ENCODE assay signal across 8 cellular contexts in genomic region chr17:7330099-7331015, GRCh38. TPM values are rescaled to one million over a fixed set of nuclear protein-coding genes. Genes with fewer than 3 reads are reported as not detected.
DNase-seq lines count a peak whose midpoint lies in the region; ATAC-seq and TF ChIP-seq lines count a peak whose summit lies in the region.

No MANE protein-coding gene starts in this region.

- H3K4me2 ChIP-seq in DOHH2 (ENCODE audit: low read length): peak overlapping the region; percentile 90
- peak overlapping the region; percentile 85 for H3K4me2 ChIP-seq in trophoblast cell (ENCODE audit: low read length)

- no peaks in the 10 kb centered on the region for H4K20me1 ChIP-seq in DOHH2 (ENCODE audit: control insufficient read depth, insufficient read depth, low read depth, low read length)

- peak overlapping the region; percentile 88 for H3K4me3 Mint-ChIP-seq in activated naive CD8-positive, alpha-beta T cell treated with anti-CD3 and anti-CD28 coated beads, Interleukin-2, amount 10 ng/mL, durations not matched to agents 7 days and 5 days

- H3K79me2 ChIP-seq in DOHH2 (ENCODE audit: control insufficient read depth, low read length) (peaks cover 29% of the 10 kb centered on the region), trophoblast cell (ENCODE audit: control insufficient read depth, insufficient read depth, low read length, poor library complexity) (peaks cover 4% of the 10 kb centered on the region)

- intact Hi-C loops in cardiac septum (cut with DNase I) (loop anchor here (2.0 kb wide), 1 partner anchor 16 kb away; no protein-coding TSS in a partner anchor), upper lobe of right lung (cut with DNase I) (no loop called here)

- TF ChIP-seq RAD21 in Ishikawa (IDR thresholded peaks at IDR 0.05; ENCODE audit: low read depth): no peak

- H2AK5ac ChIP-seq in trophoblast cell (ENCODE audit: low read length): peak overlapping the region; percentile 67

- no peak for TF ChIP-seq EP300 in Ishikawa (IDR thresholded peaks at IDR 0.05; ENCODE audit: borderline replicate concordance)

- H3K9me3 ChIP-seq in DOHH2 (ENCODE audit: control insufficient read depth, insufficient read depth, low read length): no peaks in the 10 kb centered on the region
- no peaks in the 10 kb centered on the region for H3K9me3 ChIP-seq in SK-N-MC (ENCODE audit: low read depth, low read length)
- no peaks in the 10 kb centered on the region for H3K9me3 ChIP-seq in trophoblast cell (ENCODE audit: insufficient read depth, low read depth, low read length)
- H3K9me3 ChIP-seq in upper lobe of right lung: no peaks in the 10 kb centered on the region

- H3K14ac ChIP-seq in trophoblast cell (ENCODE audit: low read length): peak overlapping the region; percentile 79

- WGBS in trophoblast cell (ENCODE audit: extremely low coverage, insufficient coverage, insufficient read length): no CpG with 5 or more reads among the region's 42 CpGs

- H3K9ac ChIP-seq in SK-N-MC (ENCODE audit: insufficient read length) (peak overlapping the region; percentile 82), trophoblast cell (ENCODE audit: low read length) (peak overlapping the region; percentile 28)

- H3K27me3 Mint-ChIP-seq in activated naive CD8-positive, alpha-beta T cell treated with anti-CD3 and anti-CD28 coated beads, Interleukin-2, amount 10 ng/mL, durations not matched to agents 7 days and 5 days: no peaks in the 10 kb centered on the region

- H4K91ac ChIP-seq in trophoblast cell (ENCODE audit: low read depth, low read length): peak overlapping the region; percentile 81

- POLR2A ChIA-PET in activated naive CD8-positive, alpha-beta T cell treated with anti-CD3 and anti-CD28 coated beads, Interleukin-2, amount 10 ng/mL, durations not matched to agents 7 days and 5 days (lab: Charles Lee): interaction anchor here (0.6 to 4.5 kb wide), 18 partner anchors 7 to 356 kb away, joined by 3 to 33 read pairs (median 4); partner anchors contain the start of genes ACAP1, GPS2, MPDU1 and PHF23

- H2BK5ac ChIP-seq in trophoblast cell (ENCODE audit: low read depth, low read length, poor library complexity): no peak overlapping the region

- DNase-seq in SK-N-MC (ENCODE audit: low read depth, low spot score): no peak
- peak; percentile 85 for DNase-seq in activated naive CD8-positive, alpha-beta T cell treated with anti-CD3 and anti-CD28 coated beads, Interleukin-2, amount 10 ng/mL, durations not matched to agents 7 days and 5 days
- DNase-seq in cardiac septum (ENCODE audit: low spot score): peak; percentile 93
- peak; percentile 53 to 72 for DNase-seq in trophoblast cell
- DNase-seq in upper lobe of right lung: peak; percentile 85

- H2BK12ac ChIP-seq in trophoblast cell (ENCODE audit: low read length): peak overlapping the region; percentile 1

- no peak overlapping the region for H3K23ac ChIP-seq in trophoblast cell (ENCODE audit: low read length)

- H3K9me3 Mint-ChIP-seq in activated naive CD8-positive, alpha-beta T cell treated with anti-CD3 and anti-CD28 coated beads, Interleukin-2, amount 10 ng/mL, durations not matched to agents 7 days and 5 days: no peaks in the 10 kb centered on the region

- H3K36me3 ChIP-seq in DOHH2 (ENCODE audit: control insufficient read depth, low read length) (peaks cover 19% of the 10 kb centered on the region), SK-N-MC (ENCODE audit: insufficient read depth, low read length) (peaks cover 4% of the 10 kb centered on the region; the same call in 1 of the 2 replicates), trophoblast cell (ENCODE audit: control insufficient read depth in 1 of 2, insufficient read depth in 2 of 2, low read length in 2 of 2) (peaks cover 12 to 18% of the 10 kb centered on the region in 2 experiments), upper lobe of right lung (no peaks in the 10 kb centered on the region)

- H3K4me1 Mint-ChIP-seq in activated naive CD8-positive, alpha-beta T cell treated with anti-CD3 and anti-CD28 coated beads, Interleukin-2, amount 10 ng/mL, durations not matched to agents 7 days and 5 days: peaks cover 28% of the 10 kb centered on the region

- no peak for TF ChIP-seq CTCF in DOHH2 (IDR thresholded peaks at IDR 0.05; ENCODE audit: low read depth, low read length, poor library complexity, severe bottlenecking)
- TF ChIP-seq CTCF in upper lobe of right lung (IDR thresholded peaks at IDR 0.05): no peak

- peak overlapping the region; percentile 28 for H2BK120ac ChIP-seq in trophoblast cell (ENCODE audit: insufficient read depth, low read length, poor library complexity)

- H3K27ac Mint-ChIP-seq in activated naive CD8-positive, alpha-beta T cell treated with anti-CD3 and anti-CD28 coated beads, Interleukin-2, amount 10 ng/mL, durations not matched to agents 7 days and 5 days: peak overlapping the region; percentile 93

- H3K18ac ChIP-seq in trophoblast cell (ENCODE audit: low read length): peak overlapping the region; percentile 58

- peak overlapping the region; percentile 47 for H3K4ac ChIP-seq in trophoblast cell (ENCODE audit: low read depth, low read length)

- H3K36me3 Mint-ChIP-seq in activated naive CD8-positive, alpha-beta T cell treated with anti-CD3 and anti-CD28 coated beads, Interleukin-2, amount 10 ng/mL, durations not matched to agents 7 days and 5 days: peaks cover 2% of the 10 kb centered on the region

- H3K4me1 ChIP-seq in DOHH2 (ENCODE audit: control insufficient read depth, low read length): peaks cover 62% of the 10 kb centered on the region
- H3K4me1 ChIP-seq in trophoblast cell (ENCODE audit: control insufficient read depth in 1 of 2, insufficient read depth in 2 of 2, low read length in 2 of 2): peaks cover 4 to 8% of the 10 kb centered on the region in 2 experiments
- H3K4me1 ChIP-seq in upper lobe of right lung: peaks cover 15% of the 10 kb centered on the region

- peak overlapping the region; percentile 81 for H4K8ac ChIP-seq in trophoblast cell (ENCODE audit: low read depth, low read length)

- H3K79me1 ChIP-seq in trophoblast cell (ENCODE audit: low read length): peaks cover 11% of the 10 kb centered on the region

- H3K27me3 ChIP-seq in DOHH2 (ENCODE audit: control insufficient read depth, low read length): no peaks in the 10 kb centered on the region
- H3K27me3 ChIP-seq in trophoblast cell (ENCODE audit: insufficient read depth, low read length): no peaks in the 10 kb centered on the region
- H3K27me3 ChIP-seq in upper lobe of right lung: no peaks in the 10 kb centered on the region

- H3K4me3 ChIP-seq in DOHH2 (ENCODE audit: low read length): peak overlapping the region; percentile 100
- peak overlapping the region; percentile 87 for H3K4me3 ChIP-seq in SK-N-MC
- peak overlapping the region; percentile 78 for H3K4me3 ChIP-seq in trophoblast cell (ENCODE audit: low read depth, low read length)
- H3K4me3 ChIP-seq in upper lobe of right lung: peak overlapping the region; percentile 87

- H3F3A ChIP-seq in DOHH2 (ENCODE audit: control insufficient read depth, insufficient read depth): peaks cover 11% of the 10 kb centered on the region

- peak overlapping the region; percentile 77 for H2AFZ ChIP-seq in trophoblast cell (ENCODE audit: insufficient read depth, low read length, poor library complexity)

- peak overlapping the region; percentile 88 for H4K12ac ChIP-seq in trophoblast cell (ENCODE audit: low read depth, low read length)

- H3K27ac ChIP-seq in DOHH2 (ENCODE audit: low read depth, low read length): peak overlapping the region; percentile 94
- peak overlapping the region; percentile 90 for H3K27ac ChIP-seq in SK-N-MC
- H3K27ac ChIP-seq in trophoblast cell (ENCODE audit: low read depth, low read length): no peak overlapping the region
- peak overlapping the region; percentile 92 for H3K27ac ChIP-seq in upper lobe of right lung

- H3K9me2 ChIP-seq in DOHH2 (replicated peaks; ENCODE audit: control insufficient read depth, low read length): no peaks in the 10 kb centered on the region

- ATAC-seq in GM21576 (IDR thresholded peaks at IDR 0.05; ENCODE audit: unreplicated experiment) (peak; percentile 32), upper lobe of right lung (peak; percentile 53)
- peak; percentile 76 for ATAC-seq in activated naive CD8-positive, alpha-beta T cell treated with anti-CD3 and anti-CD28 coated beads, Interleukin-2, amount 10 ng/mL, durations not matched to agents 7 days and 5 days (ENCODE audit: low read depth)

TF ChIP-seq in Ishikawa, 13 proteins besides CTCF, POLR2A, EP300 and RAD21:
- TF ChIP-seq CREB1 (IDR thresholded peaks at IDR 0.05; ENCODE audit: low read depth) (0 out of 2 replicates have a peak, but pooled peaks have one; percentile 28), ZBTB7A (IDR thresholded peaks at IDR 0.05; ENCODE audit: low read depth) (no peak; the same call in 1 of the 2 replicates)

RNA-seq across cellular contexts. Expression of gene NEURL4, which starts 1.2 kb away (rescaled TPM):
- 10 to 100 TPM; 53.4 to 58.6 TPM for total RNA-seq in activated naive CD8-positive, alpha-beta T cell treated with anti-CD3 and anti-CD28 coated beads, Interleukin-2, amount 10 ng/mL, durations not matched to agents 7 days and 5 days
- total RNA-seq in cardiac septum (29.9 TPM), upper lobe of right lung (37.6 TPM)
- polyA plus RNA-seq in trophoblast cell (2013): 12.6 and 14.0 TPM in 2 replicates

RNA-seq across cellular contexts. Expression of gene ACAP1, which starts 6.0 kb away (rescaled TPM):
- total RNA-seq in activated naive CD8-positive, alpha-beta T cell treated with anti-CD3 and anti-CD28 coated beads, Interleukin-2, amount 10 ng/mL, durations not matched to agents 7 days and 5 days: 100 to 1,000 TPM; 710 to 756 TPM
- total RNA-seq in cardiac septum (16.4 TPM), upper lobe of right lung (23.2 TPM)
- polyA plus RNA-seq in trophoblast cell (2013): 12.8 and 15.8 TPM in 2 replicates

RNA-seq across cellular contexts. Expression of gene GPS2, which starts 15.2 kb away (rescaled TPM):
- total RNA-seq in activated naive CD8-positive, alpha-beta T cell treated with anti-CD3 and anti-CD28 coated beads, Interleukin-2, amount 10 ng/mL, durations not matched to agents 7 days and 5 days: 10 to 100 TPM; 97.1 to 98.5 TPM
- total RNA-seq in cardiac septum (49.0 TPM), upper lobe of right lung (62.9 TPM)
- polyA plus RNA-seq in trophoblast cell (2013): 61.9 and 63.7 TPM in 2 replicates

RNA-seq across cellular contexts. Expression of gene KCTD11, which starts 21.6 kb away (rescaled TPM):
- total RNA-seq in activated naive CD8-positive, alpha-beta T cell treated with anti-CD3 and anti-CD28 coated beads, Interleukin-2, amount 10 ng/mL, durations not matched to agents 7 days and 5 days: 1 to 10 TPM; 8.1 to 8.7 TPM
- total RNA-seq in cardiac septum (9.6 TPM), upper lobe of right lung (8.9 TPM)
- polyA plus RNA-seq in trophoblast cell (2013): 15.8 and 17.2 TPM in 2 replicates

RNA-seq across cellular contexts. Expression of gene EIF5A, which starts 22.9 kb away (rescaled TPM):
- 100 to 1,000 TPM; 420 to 451 TPM for total RNA-seq in activated naive CD8-positive, alpha-beta T cell treated with anti-CD3 and anti-CD28 coated beads, Interleukin-2, amount 10 ng/mL, durations not matched to agents 7 days and 5 days
- total RNA-seq in cardiac septum (263 TPM), upper lobe of right lung (241 TPM)
- polyA plus RNA-seq in trophoblast cell (2013): 585 and 612 TPM in 2 replicates

Comparison
In these comparisons a context has a peak if more than half of its experiments do, and no peak if none do; other contexts are left out.
1. RNA of gene ACAP1, which starts 6.0 kb away (total RNA-seq): 710 to 756 TPM in activated naive CD8-positive, alpha-beta T cell treated with anti-CD3 and anti-CD28 coated beads, Interleukin-2, amount 10 ng/mL, durations not matched to agents 7 days and 5 days; 23.2 TPM in upper lobe of right lung (single experiment) and 16.4 TPM in cardiac septum (single experiment); every median in the first group is over 10 times any median in the second.
2. Peak in every context shown above with its lines, with median percentiles within 50 percentile points of each other: H3K4me3 ChIP-seq and ATAC-seq.